Comparison of ENCODE assay signal across 22 cellular contexts in the genomic region with DNA sequence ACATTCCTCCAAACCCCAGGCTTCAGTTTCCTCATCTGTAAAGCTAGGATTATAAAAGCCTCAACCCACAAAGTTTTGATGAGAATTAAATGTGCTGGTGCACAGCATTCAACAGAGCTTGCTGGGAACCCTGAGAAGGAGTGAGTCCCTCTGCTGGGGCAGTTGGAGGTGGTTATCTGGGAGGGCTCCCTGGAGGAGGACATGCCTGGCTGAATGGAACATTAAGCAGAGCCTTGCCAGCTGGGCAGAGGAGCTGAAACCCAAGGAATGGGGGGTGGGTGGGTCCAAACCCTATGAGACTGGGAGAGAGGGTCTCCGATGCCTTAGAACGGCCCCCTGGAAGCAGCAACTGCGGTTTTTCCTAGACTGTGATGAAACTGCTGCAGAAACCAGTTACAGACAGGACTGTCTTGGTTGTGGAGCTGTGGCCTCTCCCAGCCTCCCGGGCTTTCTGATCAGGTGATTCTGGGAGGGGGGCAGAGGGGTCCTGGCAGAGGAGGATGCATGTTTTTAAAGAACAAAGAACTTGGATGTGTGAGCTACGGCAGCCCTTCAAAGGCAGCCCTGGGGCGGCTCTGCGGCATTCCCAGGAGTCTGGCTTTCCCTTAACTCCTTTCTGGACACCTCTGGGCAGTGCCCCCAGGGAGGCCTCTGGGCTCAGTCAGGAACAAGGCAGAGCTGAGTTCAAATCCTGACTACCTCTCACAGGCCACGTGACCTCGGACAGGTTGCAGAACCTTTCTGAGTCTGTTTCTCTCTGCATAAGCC. TPM values are rescaled to one million over a fixed set of nuclear protein-coding genes. Genes with fewer than 3 reads are reported as not detected.
"Had no signal": no experiment of that assay in that cellular context is flagged by ENCODE, and none has a peak within 500 bp of the region (broad histone marks: within the 10 kb centered on the region; RNA-seq: fewer than 3 reads in every experiment).

No MANE protein-coding gene starts in this region.

- H3K4me1 ChIP-seq: gastrocnemius medialis, heart right ventricle had no signal

- H3K4me3 Mint-ChIP-seq: effector memory CD8-positive, alpha-beta T cell; immature natural killer cell; naive thymus-derived CD8-positive, alpha-beta T cell; type B pancreatic cell had no signal

- H3K36me3 Mint-ChIP-seq: immature natural killer cell; naive thymus-derived CD8-positive, alpha-beta T cell; type B pancreatic cell had no signal

- H3K36me3 ChIP-seq: esophagus muscularis mucosa, gastrocnemius medialis, heart right ventricle, sigmoid colon, stomach had no signal

- H3K9me3 Mint-ChIP-seq: effector memory CD8-positive, alpha-beta T cell; immature natural killer cell; naive thymus-derived CD8-positive, alpha-beta T cell; type B pancreatic cell had no signal

- H3K27ac ChIP-seq: epithelial cell of prostate, esophagus muscularis mucosa, gastrocnemius medialis, heart right ventricle, sigmoid colon, skin epidermis, stomach had no signal

- H3K9me3 ChIP-seq: esophagus muscularis mucosa, gastrocnemius medialis, heart right ventricle, mucosa of descending colon, sigmoid colon, stomach had no signal

- H3K27ac Mint-ChIP-seq: effector memory CD8-positive, alpha-beta T cell; immature natural killer cell; naive thymus-derived CD8-positive, alpha-beta T cell; type B pancreatic cell had no signal

- H3K4me3 ChIP-seq: esophagus muscularis mucosa, gastrocnemius medialis, heart right ventricle, mucosa of descending colon, sigmoid colon, skin epidermis, stomach had no signal

- H3K4me1 Mint-ChIP-seq: immature natural killer cell; naive thymus-derived CD8-positive, alpha-beta T cell had no signal

- DNase-seq: effector memory CD8-positive, alpha-beta T cell; gastrocnemius medialis; heart right ventricle; immature natural killer cell; kidney; left cardiac atrium; mucosa of descending colon; naive thymus-derived CD8-positive, alpha-beta T cell; sigmoid colon; stimulated activated CD4-positive, alpha-beta T cell treated with anti-CD3 and anti-CD28 coated beads, Interleukin-12 subunit alpha, Interleukin-12 subunit beta, amount 100 ng/mL, for 4 hours; stimulated activated naive CD4-positive, alpha-beta T cell; stomach had no signal

- ATAC-seq: effector memory CD8-positive, alpha-beta T cell; gastrocnemius medialis; left cardiac atrium; mucosa of descending colon; naive thymus-derived CD8-positive, alpha-beta T cell had no signal

- H3K27me3 ChIP-seq: sigmoid colon had no signal

RNA-seq across cellular contexts. Expression of a gene that starts 20.8 kb away (rescaled TPM):
- total RNA-seq: gastrocnemius medialis; liver; lung microvascular endothelial cell; naive thymus-derived CD8-positive, alpha-beta T cell; pulmonary artery endothelial cell had no signal
- polyA plus RNA-seq: immature natural killer cell; liver; naive thymus-derived CD8-positive, alpha-beta T cell had no signal

RNA-seq across cellular contexts. Expression of a gene that starts 21.7 kb away (rescaled TPM):
- total RNA-seq: esophagus muscularis mucosa; fibroblast of villous mesenchyme; gastrocnemius medialis; heart right ventricle; kidney; left cardiac atrium; lung microvascular endothelial cell; naive thymus-derived CD8-positive, alpha-beta T cell; osteocyte; pulmonary artery endothelial cell; sigmoid colon; stomach had no signal
- polyA plus RNA-seq: immature natural killer cell; liver; naive thymus-derived CD8-positive, alpha-beta T cell; neural cell; stomach had no signal
